In genomic region chr17:73592531-73592961, GRCh38 we compare ENCODE assay signal across 12 cellular contexts. TPM values are rescaled to one million over a fixed set of nuclear protein-coding genes. Genes with fewer than 3 reads are reported as not detected.
DNase-seq lines count a peak whose midpoint lies in the region; ATAC-seq and TF ChIP-seq lines count a peak whose summit lies in the region.
"Had no signal": no experiment of that assay in that cellular context is flagged by ENCODE, and none has a peak within 500 bp of the region (broad histone marks: within the 10 kb centered on the region; RNA-seq: fewer than 3 reads in every experiment).

No MANE protein-coding gene starts in this region.

- H3K27ac Mint-ChIP-seq in naive B cell: peak overlapping the region; percentile 93 to 99 (median 97)

- peaks cover 93 to 100% (median 97%) of the 10 kb centered on the region in 3 donors for H3K4me1 Mint-ChIP-seq in naive B cell

- no peak for TF ChIP-seq CTCF in AG10803 (conservative IDR thresholded peaks at IDR 0.05; ENCODE audit: low read length)

- H3K4me3 ChIP-seq in AG10803 (ENCODE audit: low read length): no peak overlapping the region
- peak overlapping the region; percentile 26 for H3K4me3 ChIP-seq in Jurkat, Clone E6-1 (ENCODE audit: low read length)
- H3K4me3 ChIP-seq: right atrium auricular region had no signal

- H3K36me3 Mint-ChIP-seq in naive B cell: no peaks in the 10 kb centered on the region

- H3K9me3 Mint-ChIP-seq in naive B cell: no peaks in the 10 kb centered on the region

- ATAC-seq in naive B cell (ENCODE audit: low read depth in 2 of 2): no peak

- DNase-seq in AG10803 (ENCODE audit: low read depth) (peak; percentile 70), naive B cell (peak; percentile 11), Ammon's horn (ENCODE audit: low spot score) (no peak), DMS 273 (lab: John Stamatoyannopoulos, UW; ENCODE audit: unreplicated experiment) (no peak), NCI-H345 (lab: John Stamatoyannopoulos, UW) (no peak), SHP77 (lab: John Stamatoyannopoulos, UW) (no peak)
- DNase-seq in Jurkat, Clone E6-1 (ENCODE audit: low read depth, low spot score): no peak
- peak; percentile 46 to 54 for DNase-seq in activated T-cell treated with anti-CD3 and anti-CD28 coated beads, Interleukin-2, amount 50 U/mL, for 48 hours
- DNase-seq: erythroblast, NCI-H526, SW 1271 had no signal

- peak overlapping the region; percentile 74 to 93 (median 86) for H3K4me3 Mint-ChIP-seq in naive B cell

- no peaks in the 10 kb centered on the region for H3K27me3 Mint-ChIP-seq in naive B cell

RNA-seq across cellular contexts. Expression of gene SDK2, which starts 51.7 kb away (rescaled TPM):
- polyA plus RNA-seq in Jurkat, Clone E6-1 (2012; ENCODE audit: insufficient read depth, insufficient read length): 0.16 TPM
- polyA plus RNA-seq in naive B cell (ENCODE audit: low read depth in 6 of 6): 1 to 10 TPM in 5 of 6 donors, under 1 TPM in 1; 0.10 to 6.3 (median 1.6) TPM

Comparison
In these comparisons a context has a peak if more than half of its experiments do, and no peak if none do; other contexts are left out.
1. DNase-seq: peak in AG10803 (single experiment), activated T-cell treated with anti-CD3 and anti-CD28 coated beads, Interleukin-2, amount 50 U/mL, for 48 hours (2 of 2) and naive B cell (single experiment); none in Jurkat, Clone E6-1 (single experiment), Ammon's horn (single experiment), DMS 273 (single experiment), NCI-H345 (single experiment) and SHP77 (0 of 2).